Comparison of ENCODE assay signal across 2 cellular contexts in the genomic region with DNA sequence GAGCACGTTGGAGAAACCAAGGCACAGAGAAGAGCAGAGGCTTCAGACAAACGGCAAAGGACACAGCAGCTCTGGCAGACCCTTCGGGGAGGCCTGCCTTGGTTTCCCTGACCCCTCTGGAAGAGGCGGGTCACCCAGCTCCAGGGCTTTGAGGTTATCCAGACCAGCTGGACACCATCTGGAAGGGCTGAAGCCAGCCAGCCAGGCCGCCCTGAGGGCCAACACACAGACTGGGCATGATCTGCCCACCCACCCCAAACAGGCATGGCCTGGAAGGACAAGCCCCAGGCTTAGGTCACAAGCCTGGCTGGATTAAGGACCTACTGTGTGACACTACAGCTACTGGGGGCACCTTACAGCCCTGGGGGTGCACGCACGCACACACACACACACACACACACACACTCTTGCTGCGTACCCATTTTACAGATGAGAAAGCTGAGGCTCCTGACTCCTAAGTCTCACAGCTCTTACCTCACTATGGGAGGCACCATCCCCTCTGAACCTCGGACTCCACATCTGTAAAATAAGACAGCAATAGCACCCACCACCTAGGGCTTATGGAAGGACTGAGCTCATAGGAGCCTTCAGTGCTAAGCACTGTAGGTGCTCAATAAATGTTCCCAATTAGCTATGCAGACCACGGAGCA.
TF ChIP-seq lines count a peak whose summit lies in the region.

No MANE protein-coding gene starts in this region.

TF ChIP-seq in K562, 482 proteins besides CTCF, POLR2A, EP300 and RAD21 (continues in another document):
- no peak for TF ChIP-seq PYGO2 (tag; IDR thresholded peaks at IDR 0.05)
- TF ChIP-seq TEAD4 (IDR thresholded peaks at IDR 0.05; ENCODE audit: low read length) = no peak
- no peak for TF ChIP-seq TEAD4 (CRISPR knock-in tag; IDR thresholded peaks at IDR 0.05; ENCODE audit: borderline replicate concordance)
- no peak for TF ChIP-seq SP1 (CRISPR knock-in tag; IDR thresholded peaks at IDR 0.05)
- TF ChIP-seq RBM25 (IDR thresholded peaks at IDR 0.05; ENCODE audit: low read depth, low read length, severe bottlenecking) = peak; percentile 87
- TF ChIP-seq TEAD1 (CRISPR knock-in tag; IDR thresholded peaks at IDR 0.05) = no peak
- TF ChIP-seq ADNP (tag; IDR thresholded peaks at IDR 0.05) = peak; percentile 92
- no peak for TF ChIP-seq SMAD1 (IDR thresholded peaks at IDR 0.05; ENCODE audit: low read depth, low read length, partially characterized antibody)
- no peak for TF ChIP-seq SMAD4 (CRISPR knock-in tag; conservative IDR thresholded peaks at IDR 0.05)
- peak; percentile 79 to 92 for TF ChIP-seq KDM1A (IDR thresholded peaks at IDR 0.05)
- TF ChIP-seq, protein P1, sequence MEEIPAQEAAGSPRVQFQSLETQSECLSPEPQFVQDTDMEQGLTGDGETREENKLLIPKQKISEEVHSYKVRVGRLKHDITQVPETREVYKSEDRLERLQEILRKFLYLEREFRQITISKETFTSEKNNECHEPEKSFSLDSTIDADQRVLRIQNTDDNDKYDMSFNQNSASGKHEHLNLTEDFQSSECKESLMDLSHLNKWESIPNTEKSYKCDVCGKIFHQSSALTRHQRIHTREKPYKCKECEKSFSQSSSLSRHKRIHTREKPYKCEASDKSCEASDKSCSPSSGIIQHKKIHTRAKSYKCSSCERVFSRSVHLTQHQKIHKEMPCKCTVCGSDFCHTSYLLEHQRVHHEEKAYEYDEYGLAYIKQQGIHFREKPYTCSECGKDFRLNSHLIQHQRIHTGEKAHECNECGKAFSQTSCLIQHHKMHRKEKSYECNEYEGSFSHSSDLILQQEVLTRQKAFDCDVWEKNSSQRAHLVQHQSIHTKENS (CRISPR knock-in tag; IDR thresholded peaks at IDR 0.05) = no peak
- TF ChIP-seq HDAC2 (IDR thresholded peaks at IDR 0.05) = peak; percentile 62; the same call in 1 of the 2 replicates
- TF ChIP-seq BCOR (IDR thresholded peaks at IDR 0.05) = peak; percentile 97
- no peak for TF ChIP-seq TSC22D4 (tag; IDR thresholded peaks at IDR 0.05)
- no peak for TF ChIP-seq EGR1 (conservative IDR thresholded peaks at IDR 0.05)
- TF ChIP-seq BRCA1 (IDR thresholded peaks at IDR 0.05) = no peak
- no peak for TF ChIP-seq BRCA1 (CRISPR knock-in tag; IDR thresholded peaks at IDR 0.05)
- TF ChIP-seq TAF7 (tag; IDR thresholded peaks at IDR 0.05) = no peak
- TF ChIP-seq, protein P2, sequence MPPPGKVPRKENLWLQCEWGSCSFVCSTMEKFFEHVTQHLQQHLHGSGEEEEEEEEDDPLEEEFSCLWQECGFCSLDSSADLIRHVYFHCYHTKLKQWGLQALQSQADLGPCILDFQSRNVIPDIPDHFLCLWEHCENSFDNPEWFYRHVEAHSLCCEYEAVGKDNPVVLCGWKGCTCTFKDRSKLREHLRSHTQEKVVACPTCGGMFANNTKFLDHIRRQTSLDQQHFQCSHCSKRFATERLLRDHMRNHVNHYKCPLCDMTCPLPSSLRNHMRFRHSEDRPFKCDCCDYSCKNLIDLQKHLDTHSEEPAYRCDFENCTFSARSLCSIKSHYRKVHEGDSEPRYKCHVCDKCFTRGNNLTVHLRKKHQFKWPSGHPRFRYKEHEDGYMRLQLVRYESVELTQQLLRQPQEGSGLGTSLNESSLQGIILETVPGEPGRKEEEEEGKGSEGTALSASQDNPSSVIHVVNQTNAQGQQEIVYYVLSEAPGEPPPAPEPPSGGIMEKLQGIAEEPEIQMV (tag; conservative IDR thresholded peaks at IDR 0.05; ENCODE audit: low read depth) = no peak
- no peak for TF ChIP-seq FOXM1 (IDR thresholded peaks at IDR 0.05; ENCODE audit: low read depth)
- TF ChIP-seq FOXM1 (CRISPR knock-in tag; IDR thresholded peaks at IDR 0.05; ENCODE audit: low read depth) = no peak
- no peak for TF ChIP-seq RBBP5 (IDR thresholded peaks at IDR 0.05; ENCODE audit: borderline replicate concordance, insufficient read depth, low read length, poor library complexity, severe bottlenecking)
- TF ChIP-seq CHD4 (IDR thresholded peaks at IDR 0.05; ENCODE audit: insufficient read depth, insufficient replicate concordance, low read depth, low read length, poor library complexity, severe bottlenecking) = peak; percentile 79
- peak; percentile 82 for TF ChIP-seq SMARCA5 (IDR thresholded peaks at IDR 0.05)
- TF ChIP-seq ZNF133 (CRISPR knock-in tag; IDR thresholded peaks at IDR 0.05) = no peak
- no peak for TF ChIP-seq ZNF586 (CRISPR knock-in tag; conservative IDR thresholded peaks at IDR 0.05)
- no peak for TF ChIP-seq SNAPC5 (CRISPR knock-in tag; IDR thresholded peaks at IDR 0.05)
- no peak for TF ChIP-seq MCM3 (IDR thresholded peaks at IDR 0.05)
- no peak for TF ChIP-seq ZNF282 (CRISPR knock-in tag; IDR thresholded peaks at IDR 0.05)
- TF ChIP-seq DPF2 (IDR thresholded peaks at IDR 0.05) = 0 out of 2 replicates have a peak, but pooled peaks have one; percentile 15
- TF ChIP-seq DLX4 (CRISPR knock-in tag; IDR thresholded peaks at IDR 0.05) = no peak
- no peak for TF ChIP-seq SREBF2 (CRISPR knock-in tag; IDR thresholded peaks at IDR 0.05)
- TF ChIP-seq GATAD2A (IDR thresholded peaks at IDR 0.05) = no peak
- TF ChIP-seq, protein P3, sequence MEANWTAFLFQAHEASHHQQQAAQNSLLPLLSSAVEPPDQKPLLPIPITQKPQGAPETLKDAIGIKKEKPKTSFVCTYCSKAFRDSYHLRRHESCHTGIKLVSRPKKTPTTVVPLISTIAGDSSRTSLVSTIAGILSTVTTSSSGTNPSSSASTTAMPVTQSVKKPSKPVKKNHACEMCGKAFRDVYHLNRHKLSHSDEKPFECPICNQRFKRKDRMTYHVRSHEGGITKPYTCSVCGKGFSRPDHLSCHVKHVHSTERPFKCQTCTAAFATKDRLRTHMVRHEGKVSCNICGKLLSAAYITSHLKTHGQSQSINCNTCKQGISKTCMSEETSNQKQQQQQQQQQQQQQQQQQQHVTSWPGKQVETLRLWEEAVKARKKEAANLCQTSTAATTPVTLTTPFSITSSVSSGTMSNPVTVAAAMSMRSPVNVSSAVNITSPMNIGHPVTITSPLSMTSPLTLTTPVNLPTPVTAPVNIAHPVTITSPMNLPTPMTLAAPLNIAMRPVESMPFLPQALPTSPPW (CRISPR knock-in tag; IDR thresholded peaks at IDR 0.05) = no peak
- TF ChIP-seq SMARCE1 (IDR thresholded peaks at IDR 0.05) = no peak
- TF ChIP-seq LEF1 (IDR thresholded peaks at IDR 0.05) = no peak
- TF ChIP-seq PHF20 (IDR thresholded peaks at IDR 0.05; ENCODE audit: partially characterized antibody) = peak; percentile 31
- no peak for TF ChIP-seq DIDO1 (tag; IDR thresholded peaks at IDR 0.05; ENCODE audit: low read depth)
- TF ChIP-seq COPS2 (conservative IDR thresholded peaks at IDR 0.05) = no peak
- no peak for TF ChIP-seq CSDE1 (IDR thresholded peaks at IDR 0.05)
- TF ChIP-seq ZNF197 (CRISPR knock-in tag; IDR thresholded peaks at IDR 0.05; ENCODE audit: low read depth) = no peak
- peak in 1 of 2 experiments; percentile 67; a peak in 2 of 4 replicates for TF ChIP-seq RCOR1 (IDR thresholded peaks at IDR 0.05; ENCODE audit: borderline replicate concordance in 1 of 2, low read depth in 2 of 2, low read length in 2 of 2)

TF ChIP-seq in HepG2, 621 proteins besides CTCF, POLR2A, EP300 and RAD21 (continues in another document):
- 0 out of 2 replicates have a peak, but pooled peaks have one; percentile 68 for TF ChIP-seq AKAP8 (CRISPR knock-in tag; IDR thresholded peaks at IDR 0.05)
- no peak for TF ChIP-seq UBTF (CRISPR knock-in tag; IDR thresholded peaks at IDR 0.05)
- TF ChIP-seq ZNF629 (CRISPR knock-in tag; conservative IDR thresholded peaks at IDR 0.05) = peak; percentile 99
- no peak for TF ChIP-seq U2AF1 (optimal IDR thresholded peaks at IDR 0.05; ENCODE audit: low read depth, low read length)
- peak; percentile 96 for TF ChIP-seq KDM1A (CRISPR knock-in tag; IDR thresholded peaks at IDR 0.05)
- TF ChIP-seq CREB1 (IDR thresholded peaks at IDR 0.05) = no peak
- TF ChIP-seq CREB1 (CRISPR knock-in tag; IDR thresholded peaks at IDR 0.05) = no peak
- TF ChIP-seq ZMYM3 (CRISPR knock-in tag; IDR thresholded peaks at IDR 0.05) = peak; percentile 99
- no peak for TF ChIP-seq RXRA (CRISPR knock-in tag; IDR thresholded peaks at IDR 0.05)
- TF ChIP-seq ZKSCAN1 (IDR thresholded peaks at IDR 0.05; ENCODE audit: low read length) = peak; percentile 47; the same call in 1 of the 2 replicates
- TF ChIP-seq, protein P4, sequence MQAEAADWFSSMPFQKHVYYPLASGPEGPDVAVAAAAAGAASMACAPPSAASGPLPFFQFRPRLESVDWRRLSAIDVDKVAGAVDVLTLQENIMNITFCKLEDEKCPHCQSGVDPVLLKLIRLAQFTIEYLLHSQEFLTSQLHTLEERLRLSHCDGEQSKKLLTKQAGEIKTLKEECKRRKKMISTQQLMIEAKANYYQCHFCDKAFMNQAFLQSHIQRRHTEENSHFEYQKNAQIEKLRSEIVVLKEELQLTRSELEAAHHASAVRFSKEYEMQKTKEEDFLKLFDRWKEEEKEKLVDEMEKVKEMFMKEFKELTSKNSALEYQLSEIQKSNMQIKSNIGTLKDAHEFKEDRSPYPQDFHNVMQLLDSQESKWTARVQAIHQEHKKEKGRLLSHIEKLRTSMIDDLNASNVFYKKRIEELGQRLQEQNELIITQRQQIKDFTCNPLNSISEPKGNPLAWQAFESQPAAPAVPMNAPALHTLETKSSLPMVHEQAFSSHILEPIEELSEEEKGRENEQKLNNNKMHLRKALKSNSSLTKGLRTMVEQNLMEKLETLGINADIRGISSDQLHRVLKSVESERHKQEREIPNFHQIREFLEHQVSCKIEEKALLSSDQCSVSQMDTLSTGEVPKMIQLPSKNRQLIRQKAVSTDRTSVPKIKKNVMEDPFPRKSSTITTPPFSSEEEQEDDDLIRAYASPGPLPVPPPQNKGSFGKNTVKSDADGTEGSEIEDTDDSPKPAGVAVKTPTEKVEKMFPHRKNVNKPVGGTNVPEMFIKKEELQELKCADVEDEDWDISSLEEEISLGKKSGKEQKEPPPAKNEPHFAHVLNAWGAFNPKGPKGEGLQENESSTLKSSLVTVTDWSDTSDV (CRISPR knock-in tag; IDR thresholded peaks at IDR 0.05) = 0 out of 2 replicates have a peak, but pooled peaks have one; percentile 3
- peak; percentile 25; the same call in 1 of the 2 replicates for TF ChIP-seq SIN3A (IDR thresholded peaks at IDR 0.05; ENCODE audit: borderline replicate concordance, low read depth, low read length)
- 0 out of 2 replicates have a peak, but pooled peaks have one; percentile 21 for TF ChIP-seq EED (CRISPR knock-in tag; IDR thresholded peaks at IDR 0.05)
- TF ChIP-seq PBX3 (CRISPR knock-in tag; IDR thresholded peaks at IDR 0.05; ENCODE audit: borderline replicate concordance) = no peak
- TF ChIP-seq THAP8 (CRISPR knock-in tag; IDR thresholded peaks at IDR 0.05; ENCODE audit: borderline replicate concordance) = no peak
- no peak for TF ChIP-seq PBX2 (CRISPR knock-in tag; IDR thresholded peaks at IDR 0.05)
- TF ChIP-seq TEAD2 (CRISPR knock-in tag; IDR thresholded peaks at IDR 0.05) = no peak
- peak; percentile 89; the same call in 1 of the 2 replicates for TF ChIP-seq ADNP (CRISPR knock-in tag; IDR thresholded peaks at IDR 0.05)
- no peak for TF ChIP-seq SPEN (CRISPR knock-in tag; IDR thresholded peaks at IDR 0.05; ENCODE audit: low read depth)
- no peak for TF ChIP-seq FOXK2 (IDR thresholded peaks at IDR 0.05)
- TF ChIP-seq RCOR2 (CRISPR knock-in tag; IDR thresholded peaks at IDR 0.05) = peak; percentile 79; the same call in 1 of the 2 replicates
- TF ChIP-seq ZNF703 (CRISPR knock-in tag; IDR thresholded peaks at IDR 0.05; ENCODE audit: borderline replicate concordance) = no peak
- TF ChIP-seq ATF7-NPFF (CRISPR knock-in tag; IDR thresholded peaks at IDR 0.05; ENCODE audit: low read depth) = no peak
- TF ChIP-seq MTF2 (CRISPR knock-in tag; IDR thresholded peaks at IDR 0.05; ENCODE audit: borderline replicate concordance) = no peak
- TF ChIP-seq JUND (CRISPR knock-in tag; IDR thresholded peaks at IDR 0.05) = peak; percentile 23; the same call in 1 of the 2 replicates
- TF ChIP-seq CHD4 (IDR thresholded peaks at IDR 0.05; ENCODE audit: borderline replicate concordance, low read length) = peak; percentile 97
- peak; percentile 75; the same call in 1 of the 2 replicates for TF ChIP-seq ZMYM2 (CRISPR knock-in tag; IDR thresholded peaks at IDR 0.05)
- no peak for TF ChIP-seq E2F2 (CRISPR knock-in tag; IDR thresholded peaks at IDR 0.05; ENCODE audit: borderline replicate concordance)
- no peak for TF ChIP-seq ZNF33A (CRISPR knock-in tag; IDR thresholded peaks at IDR 0.05; ENCODE audit: borderline replicate concordance)
